ENCODE assay signal across 1 cellular context in the genomic region with DNA sequence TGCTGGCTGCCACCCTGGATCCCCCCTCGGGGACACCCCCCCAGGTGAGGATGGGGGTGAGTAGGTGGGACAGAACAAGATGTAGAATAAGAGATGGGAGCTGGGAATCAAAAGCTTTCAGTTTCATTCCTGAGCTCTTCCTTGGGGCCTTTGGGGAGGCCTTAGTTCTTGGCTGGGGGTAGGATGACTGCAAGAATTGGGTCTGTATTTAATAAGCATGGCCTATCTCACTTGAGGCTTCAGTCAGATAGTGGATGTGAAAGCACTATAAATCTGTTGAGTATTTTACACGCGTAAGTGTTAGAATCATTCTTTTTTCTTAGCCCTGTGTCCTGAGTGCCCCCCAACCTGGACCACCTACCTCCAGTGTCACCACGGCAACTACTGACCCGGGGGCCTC.
TF ChIP-seq lines count a peak whose summit lies in the region.

No MANE protein-coding gene starts in this region.

TF ChIP-seq in HepG2, 621 proteins besides CTCF, POLR2A, EP300 and RAD21:
- TF ChIP-seq POLR2AphosphoS5 (IDR thresholded peaks at IDR 0.05; ENCODE audit: low read depth, low read length) (0 out of 2 replicates have a peak, but pooled peaks have one; percentile 0), ZNF792 (CRISPR knock-in tag; IDR thresholded peaks at IDR 0.05) (no peak)
